24 cellular contexts compared by ENCODE assay signal in genomic region chr14:57834961-57835360, GRCh38. TPM values are rescaled to one million over a fixed set of nuclear protein-coding genes. Genes with fewer than 3 reads are reported as not detected.
"Had no signal": no experiment of that assay in that cellular context is flagged by ENCODE, and none has a peak within 500 bp of the region (broad histone marks: within the 10 kb centered on the region; RNA-seq: fewer than 3 reads in every experiment).

No MANE protein-coding gene starts in this region.

- H3K9me3 ChIP-seq: heart right ventricle, lower lobe of right lung, tibial nerve had no signal

- H3K4me1 Mint-ChIP-seq: activated naive CD4-positive, alpha-beta T cell treated with anti-CD3 and anti-CD28 coated beads, Interleukin-2, amount 50 U/mL, for 24 hours; mesothelial cell of epicardium; naive thymus-derived CD8-positive, alpha-beta T cell; stimulated activated naive B cell treated with anti-CD40 and anti-IgM and Interleukin-4, amounts not matched to agents 10 μg/mL and 1 μg/mL and 100 μg/mL, for 72 hours had no signal

- ATAC-seq: heart right ventricle; lower lobe of right lung; naive thymus-derived CD8-positive, alpha-beta T cell; stimulated activated naive B cell treated with anti-CD40 and anti-IgM and Interleukin-4, amounts not matched to agents 10 μg/mL and 1 μg/mL and 100 μg/mL, for 72 hours had no signal

- H3K36me3 ChIP-seq: brain microvascular endothelial cell, heart right ventricle, lower lobe of right lung, tibial nerve had no signal

- H3K27ac ChIP-seq: brain microvascular endothelial cell, heart right ventricle, lower lobe of right lung had no signal

- H3K27me3 Mint-ChIP-seq: dendritic cell treated with granulocyte-macrophage colony-stimulating factor and Interleukin-4, amounts not matched to agents 40 ng/mL and 50 ng/mL, for 4 days had no signal

- H3K27ac Mint-ChIP-seq: activated naive CD4-positive, alpha-beta T cell treated with anti-CD3 and anti-CD28 coated beads, Interleukin-2, amount 50 U/mL, for 24 hours; dendritic cell treated with granulocyte-macrophage colony-stimulating factor and Interleukin-4, amounts not matched to agents 40 ng/mL and 50 ng/mL, for 4 days; mesothelial cell of epicardium; naive thymus-derived CD8-positive, alpha-beta T cell; stimulated activated naive B cell treated with anti-CD40 and anti-IgM and Interleukin-4, amounts not matched to agents 10 μg/mL and 1 μg/mL and 100 μg/mL, for 72 hours had no signal

- H3K36me3 Mint-ChIP-seq: activated naive CD4-positive, alpha-beta T cell treated with anti-CD3 and anti-CD28 coated beads, Interleukin-2, amount 50 U/mL, for 24 hours; mesothelial cell of epicardium; naive thymus-derived CD8-positive, alpha-beta T cell; stimulated activated naive B cell treated with anti-CD40 and anti-IgM and Interleukin-4, amounts not matched to agents 10 μg/mL and 1 μg/mL and 100 μg/mL, for 72 hours had no signal

- H3K4me1 ChIP-seq: heart right ventricle, lower lobe of right lung had no signal

- H3K4me3 ChIP-seq: heart right ventricle, lower lobe of right lung, tibial nerve had no signal

- DNase-seq: activated CD4-positive, alpha-beta T cell treated with anti-CD3 and anti-CD28 coated beads for 1 hour; activated gamma-delta T cell treated with Interleukin-2 at 50 U/mL for 16 hours; activated T-cell treated with anti-CD3 and anti-CD28 coated beads, Interleukin-2, amount 50 U/mL, for 1 hour; anterior cingulate cortex; brain microvascular endothelial cell; caudate nucleus; effector CD4-positive, alpha-beta T cell; erythroblast; foreskin fibroblast; heart right ventricle; islet precursor cell; lower lobe of right lung; naive thymus-derived CD8-positive, alpha-beta T cell; retina; stimulated activated CD4-positive, alpha-beta T cell treated with anti-CD3 and anti-CD28 coated beads, Interleukin-2, amount 100 ng/mL, for 48 hours; stimulated activated CD8-positive, alpha-beta memory T cell treated with anti-CD3 and anti-CD28 coated beads, Interleukin-4, amount 100 ng/mL, for 48 hours; stimulated activated naive B cell treated with anti-CD40 and anti-IgM and Interleukin-4, amounts not matched to agents 10 μg/mL and 1 μg/mL and 100 μg/mL, for 72 hours had no signal

- H3K9me3 Mint-ChIP-seq: activated naive CD4-positive, alpha-beta T cell treated with anti-CD3 and anti-CD28 coated beads, Interleukin-2, amount 50 U/mL, for 24 hours; dendritic cell treated with granulocyte-macrophage colony-stimulating factor and Interleukin-4, amounts not matched to agents 40 ng/mL and 50 ng/mL, for 4 days; mesothelial cell of epicardium had no signal

- H3K4me3 Mint-ChIP-seq: activated naive CD4-positive, alpha-beta T cell treated with anti-CD3 and anti-CD28 coated beads, Interleukin-2, amount 50 U/mL, for 24 hours; dendritic cell treated with granulocyte-macrophage colony-stimulating factor and Interleukin-4, amounts not matched to agents 40 ng/mL and 50 ng/mL, for 4 days; mesothelial cell of epicardium; naive thymus-derived CD8-positive, alpha-beta T cell; stimulated activated naive B cell treated with anti-CD40 and anti-IgM and Interleukin-4, amounts not matched to agents 10 μg/mL and 1 μg/mL and 100 μg/mL, for 72 hours had no signal

- H3K27me3 ChIP-seq: brain microvascular endothelial cell, tibial nerve had no signal

RNA-seq across cellular contexts. Expression of gene SLC35F4, which starts 30.9 kb away (rescaled TPM):
- total RNA-seq: fibroblast of lung; heart right ventricle; lower lobe of right lung; mesothelial cell of epicardium; naive thymus-derived CD8-positive, alpha-beta T cell; osteoblast; subcutaneous adipose tissue; tibial nerve had no signal
- polyA plus RNA-seq: fibroblast of lung; heart right ventricle; naive thymus-derived CD8-positive, alpha-beta T cell had no signal
